In the genomic region with DNA sequence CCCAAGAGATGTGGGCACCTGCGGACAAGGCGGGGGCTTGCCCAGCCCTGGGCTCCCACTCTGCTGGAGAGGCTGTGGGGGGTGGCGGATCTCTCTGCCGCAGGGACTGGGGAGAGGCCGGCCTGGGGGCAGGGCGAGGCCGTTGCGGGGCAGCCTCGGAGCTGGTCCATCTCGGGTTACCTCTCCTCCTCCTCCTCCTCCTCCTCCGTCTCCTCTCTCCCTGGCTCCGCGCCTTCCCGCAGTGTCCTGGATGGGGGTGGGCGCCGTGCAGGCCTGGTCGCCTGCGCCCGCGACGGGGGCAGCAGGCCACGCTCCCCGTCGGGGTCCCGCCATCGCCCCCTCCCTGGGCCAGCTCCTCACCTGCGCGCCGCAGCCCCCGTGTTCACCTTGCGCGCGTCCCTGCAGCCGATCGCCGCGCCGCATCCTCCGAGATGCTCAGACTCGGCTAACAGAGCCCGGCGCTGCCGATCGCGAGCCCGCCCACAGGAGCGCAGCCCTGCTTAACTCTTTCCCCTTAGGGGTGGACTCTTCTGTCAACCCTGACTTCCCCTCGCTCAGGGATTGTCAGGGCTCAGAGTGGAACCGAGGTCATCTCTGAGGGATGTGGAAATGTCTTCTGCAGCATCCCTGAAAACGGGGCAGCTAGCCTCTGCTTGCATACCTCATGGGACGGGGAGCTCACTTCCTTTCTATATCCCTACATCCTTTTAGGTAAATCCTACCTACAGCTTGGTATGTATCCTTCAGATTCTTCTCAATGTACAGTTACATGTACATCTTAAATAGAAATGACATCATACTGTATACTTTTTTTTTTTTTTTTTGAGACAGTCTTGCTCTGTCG, we compare ENCODE assay signal across 8 cellular contexts. TPM values are rescaled to one million over a fixed set of nuclear protein-coding genes. Genes with fewer than 3 reads are reported as not detected.
A peak's percentile ranks its signal among the peaks of the same experiment; 100 is the strongest.
DNase-seq lines count a peak whose midpoint lies in the region; ATAC-seq, FAIRE-seq and TF ChIP-seq lines count a peak whose summit lies in the region.

A gene (minus strand): TSS at position 447 of the 844 bp plus-strand sequence. CDS start 2,293 bp downstream, outside the sequence.

- H3K36me3 Mint-ChIP-seq in activated naive CD8-positive, alpha-beta T cell treated with anti-CD3 and anti-CD28 coated beads, Interleukin-2, amount 50 U/mL, for 24 hours (ENCODE audit: low read depth): no peaks in the 10 kb centered on the region

- POLR2A ChIA-PET in SK-N-SH (lab: Yijun Ruan, JAX): interaction anchor here (1.5 to 3.5 kb wide), 2 partner anchors 9 to 19 kb away, joined by 4 to 11 read pairs; a partner anchor contains a TSS

- no peaks in the 10 kb centered on the region for H3K27me3 Mint-ChIP-seq in activated naive CD8-positive, alpha-beta T cell treated with anti-CD3 and anti-CD28 coated beads, Interleukin-2, amount 50 U/mL, for 24 hours

- TF ChIP-seq RAD21 in SK-N-SH (IDR thresholded peaks at IDR 0.05; ENCODE audit: low read length): no peak

- H3K4me3 Mint-ChIP-seq in activated naive CD8-positive, alpha-beta T cell treated with anti-CD3 and anti-CD28 coated beads, Interleukin-2, amount 50 U/mL, for 24 hours: peak within 1 kb of the TSS; percentile 85

- peaks cover 8% of the 10 kb centered on the region for H3F3A ChIP-seq in SK-N-SH (replicated peaks; ENCODE audit: insufficient read depth)

- H3K27ac ChIP-seq in BLaER1 (peak within 1 kb of the TSS; percentile 58), SK-N-SH (ENCODE audit: low read depth in 2 of 2, low read length in 1 of 2) (no peak within 1 kb of the TSS; a peak in 1 of 4 replicates), hepatocyte (no peak within 1 kb of the TSS), skin epidermis (peak within 1 kb of the TSS in 5 of 21 experiments; percentile 4 to 38 (median 27))

- H3K9me3 ChIP-seq in BLaER1 (no peaks in the 10 kb centered on the region), SK-N-SH (no peaks in the 10 kb centered on the region), hepatocyte (ENCODE audit: low read depth) (no peaks in the 10 kb centered on the region)

- H4K20me1 ChIP-seq in BLaER1 (no peaks in the 10 kb centered on the region), SK-N-SH (ENCODE audit: insufficient read depth) (no peaks in the 10 kb centered on the region), hepatocyte (ENCODE audit: insufficient read depth, poor library complexity, severe bottlenecking) (no peaks in the 10 kb centered on the region)

- peak within 1 kb of the TSS; percentile 97 for H3K4me2 ChIP-seq in BLaER1
- peak within 1 kb of the TSS; percentile 82 for H3K4me2 ChIP-seq in SK-N-SH
- H3K4me2 ChIP-seq in hepatocyte: peak within 1 kb of the TSS; percentile 96

- TF ChIP-seq POLR2A in GM18951 (IDR thresholded peaks at IDR 0.05; ENCODE audit: extremely low read depth, insufficient read depth, insufficient read length): peak; percentile 54

- peaks cover 26% of the 10 kb centered on the region for H3K36me3 ChIP-seq in BLaER1
- H3K36me3 ChIP-seq in SK-N-SH (replicated peaks in 1 of 2; ENCODE audit: control insufficient read depth in 1 of 2, insufficient read depth in 2 of 2, low read length in 1 of 2): peaks cover 0 to 6% of the 10 kb centered on the region in 2 experiments
- H3K36me3 ChIP-seq in hepatocyte (replicated peaks; ENCODE audit: insufficient read depth, low read depth): no peaks in the 10 kb centered on the region

- in situ Hi-C loops in GM18951 (cut with MboI; ENCODE audit: low sequenced_read_pairs, unreplicated experiment): no loop called here

- no peak; a peak in 1 of 4 replicates for TF ChIP-seq EP300 in SK-N-SH (IDR thresholded peaks at IDR 0.05; ENCODE audit: borderline replicate concordance in 1 of 2, low read depth in 1 of 2, low read length in 1 of 2)

- 8% methylated on average over 25 of the region's 52 CpGs for whole genome bisulfite sequencing in SK-N-SH (ENCODE audit: low lambda C conversion rate)
- WGBS in hepatocyte (ENCODE audit: low lambda C conversion rate, missing lambda C conversion rate): 7% methylated on average over 41 of the region's 52 CpGs

- H3K9me2 ChIP-seq in SK-N-SH (no peaks in the 10 kb centered on the region), hepatocyte (replicated peaks; ENCODE audit: insufficient read depth) (no peaks in the 10 kb centered on the region)

- no peak for FAIRE-seq in RCC 7860 (lab: Jason Lieb, UNC)

- peak; percentile 86 for DNase-seq in SK-N-SH
- peak; percentile 69 for DNase-seq in activated naive CD8-positive, alpha-beta T cell treated with anti-CD3 and anti-CD28 coated beads, Interleukin-2, amount 50 U/mL, for 24 hours
- DNase-seq in hepatocyte (ENCODE audit: low spot score): peak; percentile 55
- DNase-seq in RCC 7860 (ENCODE audit: low spot score): no peak

- H3K9me3 Mint-ChIP-seq in activated naive CD8-positive, alpha-beta T cell treated with anti-CD3 and anti-CD28 coated beads, Interleukin-2, amount 50 U/mL, for 24 hours: no peaks in the 10 kb centered on the region

- H3K79me2 ChIP-seq in SK-N-SH (ENCODE audit: insufficient read depth) (no peaks in the 10 kb centered on the region), hepatocyte (no peaks in the 10 kb centered on the region)

- H3K9ac ChIP-seq in BLaER1 (peak within 1 kb of the TSS; percentile 71), SK-N-SH (peak within 1 kb of the TSS; percentile 45)

- CTCF ChIA-PET in SK-N-SH (lab: Yijun Ruan, JAX): interaction anchor here (0.6 to 1.3 kb wide), 4 partner anchors 19 to 334 kb away, joined by 3 to 6 read pairs (median 4); a partner anchor contains a TSS

- ATAC-seq in HG03175 (IDR thresholded peaks at IDR 0.05; ENCODE audit: unreplicated experiment): peak; percentile 77
- peak; percentile 76 for ATAC-seq in activated naive CD8-positive, alpha-beta T cell treated with anti-CD3 and anti-CD28 coated beads, Interleukin-2, amount 50 U/mL, for 24 hours

- H2AFZ ChIP-seq in SK-N-SH (ENCODE audit: low read depth) (peak within 1 kb of the TSS; percentile 53; the same call in 1 of the 2 replicates), hepatocyte (peak within 1 kb of the TSS; percentile 50)

- TF ChIP-seq CTCF in SK-N-SH (IDR thresholded peaks at IDR 0.05) (no peak), hepatocyte (IDR thresholded peaks at IDR 0.05; ENCODE audit: poor library complexity) (no peak)

- peaks cover 22% of the 10 kb centered on the region for H3K4me1 Mint-ChIP-seq in activated naive CD8-positive, alpha-beta T cell treated with anti-CD3 and anti-CD28 coated beads, Interleukin-2, amount 50 U/mL, for 24 hours

- peak within 1 kb of the TSS; percentile 70 for H3K27ac Mint-ChIP-seq in activated naive CD8-positive, alpha-beta T cell treated with anti-CD3 and anti-CD28 coated beads, Interleukin-2, amount 50 U/mL, for 24 hours

- H3K4me3 ChIP-seq in BLaER1: peak within 1 kb of the TSS; percentile 80
- H3K4me3 ChIP-seq in SK-N-SH (ENCODE audit: low read depth in 2 of 2, low read length in 1 of 2): peak within 1 kb of the TSS; percentile 79 to 86
- peak within 1 kb of the TSS; percentile 91 for H3K4me3 ChIP-seq in hepatocyte
- H3K4me3 ChIP-seq in skin epidermis: peak within 1 kb of the TSS; percentile 35 to 58 (median 47)

- H3K27me3 ChIP-seq in BLaER1 (no peaks in the 10 kb centered on the region), SK-N-SH (ENCODE audit: insufficient read depth) (no peaks in the 10 kb centered on the region), hepatocyte (no peaks in the 10 kb centered on the region)

- H3K4me1 ChIP-seq in BLaER1: peaks cover 38% of the 10 kb centered on the region
- peaks cover 13 to 19% of the 10 kb centered on the region in 2 experiments; a peak in 3 of 4 replicates for H3K4me1 ChIP-seq in SK-N-SH (ENCODE audit: control insufficient read depth in 1 of 2, insufficient read depth in 2 of 2, low read depth in 1 of 2, low read length in 1 of 2)
- H3K4me1 ChIP-seq in hepatocyte (ENCODE audit: insufficient read depth): peaks cover 7% of the 10 kb centered on the region

TF ChIP-seq in SK-N-SH, 30 proteins besides CTCF, POLR2A, EP300 and RAD21 (continues in another document):
- TF ChIP-seq, protein P1, sequence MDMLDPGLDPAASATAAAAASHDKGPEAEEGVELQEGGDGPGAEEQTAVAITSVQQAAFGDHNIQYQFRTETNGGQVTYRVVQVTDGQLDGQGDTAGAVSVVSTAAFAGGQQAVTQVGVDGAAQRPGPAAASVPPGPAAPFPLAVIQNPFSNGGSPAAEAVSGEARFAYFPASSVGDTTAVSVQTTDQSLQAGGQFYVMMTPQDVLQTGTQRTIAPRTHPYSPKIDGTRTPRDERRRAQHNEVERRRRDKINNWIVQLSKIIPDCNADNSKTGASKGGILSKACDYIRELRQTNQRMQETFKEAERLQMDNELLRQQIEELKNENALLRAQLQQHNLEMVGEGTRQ (IDR thresholded peaks at IDR 0.05; ENCODE audit: borderline replicate concordance, low read depth, low read length): no peak
- no peak for TF ChIP-seq GABPA (IDR thresholded peaks at IDR 0.05; ENCODE audit: low read depth)
- TF ChIP-seq NFIC (IDR thresholded peaks at IDR 0.05; ENCODE audit: borderline replicate concordance): no peak
- TF ChIP-seq, protein P2, sequence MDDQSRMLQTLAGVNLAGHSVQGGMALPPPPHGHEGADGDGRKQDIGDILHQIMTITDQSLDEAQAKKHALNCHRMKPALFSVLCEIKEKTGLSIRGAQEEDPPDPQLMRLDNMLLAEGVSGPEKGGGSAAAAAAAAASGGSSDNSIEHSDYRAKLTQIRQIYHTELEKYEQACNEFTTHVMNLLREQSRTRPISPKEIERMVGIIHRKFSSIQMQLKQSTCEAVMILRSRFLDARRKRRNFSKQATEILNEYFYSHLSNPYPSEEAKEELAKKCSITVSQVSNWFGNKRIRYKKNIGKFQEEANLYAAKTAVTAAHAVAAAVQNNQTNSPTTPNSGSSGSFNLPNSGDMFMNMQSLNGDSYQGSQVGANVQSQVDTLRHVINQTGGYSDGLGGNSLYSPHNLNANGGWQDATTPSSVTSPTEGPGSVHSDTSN (IDR thresholded peaks at IDR 0.05): no peak; the same call in 1 of the 2 replicates
- TF ChIP-seq NRF1 (IDR thresholded peaks at IDR 0.05; ENCODE audit: low read depth, low read length): no peak
- no peak for TF ChIP-seq TEAD4 (IDR thresholded peaks at IDR 0.05; ENCODE audit: borderline replicate concordance, insufficient read depth)
- TF ChIP-seq, protein P3, sequence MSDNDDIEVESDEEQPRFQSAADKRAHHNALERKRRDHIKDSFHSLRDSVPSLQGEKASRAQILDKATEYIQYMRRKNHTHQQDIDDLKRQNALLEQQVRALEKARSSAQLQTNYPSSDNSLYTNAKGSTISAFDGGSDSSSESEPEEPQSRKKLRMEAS (IDR thresholded peaks at IDR 0.05; ENCODE audit: low read depth): no peak
- no peak for TF ChIP-seq ELF1 (IDR thresholded peaks at IDR 0.05)
- no peak for TF ChIP-seq FOXM1 (IDR thresholded peaks at IDR 0.05; ENCODE audit: low read depth)
- TF ChIP-seq RCOR1 (IDR thresholded peaks at IDR 0.05; ENCODE audit: low read length): peak; percentile 78
- TF ChIP-seq JUND (IDR thresholded peaks at IDR 0.05): no peak
- no peak for TF ChIP-seq SIN3A (IDR thresholded peaks at IDR 0.05; ENCODE audit: borderline replicate concordance, low read depth, low read length)

RNA-seq across cellular contexts. Expression of the gene that starts here (rescaled TPM):
- polyA plus RNA-seq in SK-N-SH (2012; rRNA removed): 3.9 and 5.5 TPM in 2 replicates
- 1.9 and 3.9 TPM in 2 replicates for polyA plus RNA-seq in SK-N-SH (2012; cell fraction: cytosol; rRNA removed)
- polyA plus RNA-seq in SK-N-SH (2012; cell fraction: nucleus; rRNA removed): 6.5 and 6.9 TPM in 2 replicates
- 1.1 and 2.5 TPM in 2 replicates for total RNA-seq in hepatocyte
- 2.0 and 4.0 TPM in 2 replicates for polyA plus RNA-seq in hepatocyte
